Comparison of ENCODE assay signal across 18 cellular contexts in genomic region chr18:59663096-59663495, GRCh38. TPM values are rescaled to one million over a fixed set of nuclear protein-coding genes. Genes with fewer than 3 reads are reported as not detected.
DNase-seq lines count a peak whose midpoint lies in the region; ATAC-seq, FAIRE-seq and TF ChIP-seq lines count a peak whose summit lies in the region.
"Had no signal": no experiment of that assay in that cellular context is flagged by ENCODE, and none has a peak within 500 bp of the region (broad histone marks: within the 10 kb centered on the region; RNA-seq: fewer than 3 reads in every experiment).

No MANE protein-coding gene starts in this region.

- H3K4me1 Mint-ChIP-seq in GM23338, result peaks cover 8% of the 10 kb centered on the region
- H3K4me1 Mint-ChIP-seq: CD14-positive monocyte had no signal

- H3K9me3 ChIP-seq in PC-3 (ENCODE audit: low read length), result no peaks in the 10 kb centered on the region
- H3K9me3 ChIP-seq in mammary epithelial cell (replicated peaks; ENCODE audit: insufficient read depth, low read length), result no peaks in the 10 kb centered on the region
- H3K9me3 ChIP-seq in keratinocyte (ENCODE audit: control insufficient read depth, low read depth, low read length), result no peaks in the 10 kb centered on the region
- H3K9me3 ChIP-seq: A549, HAP-1 had no signal

- dilution Hi-C loops in mammary epithelial cell (cut with HindIII; ENCODE audit: low sequenced_read_pairs), result no loop called here
- dilution Hi-C loops in keratinocyte (cut with MboI; ENCODE audit: extremely low pct_ligation_motif_present, low sequenced_read_pairs), result no loop called here

- H3K36me3 ChIP-seq in PC-3 (ENCODE audit: low read depth, low read length) (no peaks in the 10 kb centered on the region), mammary epithelial cell (ENCODE audit: insufficient read depth, low read length) (no peaks in the 10 kb centered on the region), keratinocyte (ENCODE audit: control insufficient read depth in 2 of 2, extremely low read depth in 1 of 2, insufficient read depth in 2 of 2, low read length in 2 of 2) (no peaks in the 10 kb centered on the region), rectal smooth muscle tissue (ENCODE audit: control insufficient read depth, insufficient read depth, low read length) (no peaks in the 10 kb centered on the region), GM23338 (ENCODE audit: insufficient read depth) (no peaks in the 10 kb centered on the region)
- H3K36me3 ChIP-seq: HAP-1 had no signal

- in situ Hi-C loops in mammary epithelial cell (cut with MboI; ENCODE audit: low sequenced_read_pairs in 2 of 2), result no loop called here

- FAIRE-seq in keratinocyte (lab: Jason Lieb, UNC), result peak; percentile 93
- FAIRE-seq: A549, GM12892, H1 had no signal

- no peaks in the 10 kb centered on the region for H3K9me3 Mint-ChIP-seq in GM23338
- H3K9me3 Mint-ChIP-seq: CD14-positive monocyte; CD8-positive, alpha-beta T cell had no signal

- H3K9ac ChIP-seq in PC-3 (ENCODE audit: low read length) (no peak overlapping the region), mammary epithelial cell (ENCODE audit: insufficient read depth, low read length) (no peak overlapping the region), keratinocyte (ENCODE audit: control insufficient read depth, extremely low read depth, insufficient read depth, low read length) (peak overlapping the region; percentile 52), rectal smooth muscle tissue (ENCODE audit: low read length) (no peak overlapping the region)

- H3K27me3 ChIP-seq in PC-3 (ENCODE audit: low read length), result no peaks in the 10 kb centered on the region
- no peaks in the 10 kb centered on the region for H3K27me3 ChIP-seq in mammary epithelial cell (ENCODE audit: insufficient read depth, low read length)
- no peaks in the 10 kb centered on the region for H3K27me3 ChIP-seq in keratinocyte (ENCODE audit: control insufficient read depth, extremely low read depth, insufficient read depth, low read length)
- H3K27me3 ChIP-seq in rectal smooth muscle tissue (ENCODE audit: control insufficient read depth, insufficient read depth, low read length), result no peaks in the 10 kb centered on the region
- no peaks in the 10 kb centered on the region for H3K27me3 ChIP-seq in GM23338 (ENCODE audit: insufficient read depth)

- no peak for ATAC-seq in PC-3
- no peak for ATAC-seq in GM21737 (IDR thresholded peaks at IDR 0.05; ENCODE audit: unreplicated experiment)
- ATAC-seq in GM23338, result no peak
- ATAC-seq in SK-N-SH treated with all-trans-retinoic acid at 6 μM for 48 hours, result no peak
- ATAC-seq: A549; CD8-positive, alpha-beta T cell had no signal

- peak overlapping the region; percentile 64 for H3K4me2 ChIP-seq in PC-3 (ENCODE audit: low read length)
- H3K4me2 ChIP-seq in mammary epithelial cell (ENCODE audit: insufficient read depth, low read depth, low read length), result peak overlapping the region; percentile 67
- peak overlapping the region; percentile 83 for H3K4me2 ChIP-seq in keratinocyte (ENCODE audit: control insufficient read depth, extremely low read depth, insufficient read depth, low read depth, low read length)
- no peak overlapping the region for H3K4me2 ChIP-seq in GM23338
- H3K4me2 ChIP-seq: A549 had no signal

- no peak overlapping the region for H2AFZ ChIP-seq in PC-3 (ENCODE audit: low read length)
- peak overlapping the region; percentile 3 for H2AFZ ChIP-seq in mammary epithelial cell (ENCODE audit: low read depth, low read length)
- no peak overlapping the region for H2AFZ ChIP-seq in keratinocyte (ENCODE audit: control insufficient read depth, low read length)
- no peak overlapping the region for H2AFZ ChIP-seq in GM23338

- TF ChIP-seq CTCF in PC-3 (conservative IDR thresholded peaks at IDR 0.05; ENCODE audit: low read depth, low read length), result no peak
- no peak for TF ChIP-seq CTCF in mammary epithelial cell (conservative IDR thresholded peaks at IDR 0.05 in 1 of 2, IDR thresholded peaks at IDR 0.05 in 1 of 2; ENCODE audit: extremely low read depth in 1 of 2, insufficient read depth in 1 of 2, low read depth in 1 of 2, low read length in 2 of 2)
- no peak for TF ChIP-seq CTCF in keratinocyte (optimal IDR thresholded peaks at IDR 0.05 in 1 of 3, IDR thresholded peaks at IDR 0.05 in 1 of 3, conservative IDR thresholded peaks at IDR 0.05 in 1 of 3; ENCODE audit: extremely low read depth in 1 of 3, insufficient read depth in 2 of 3, low read length in 3 of 3)
- TF ChIP-seq CTCF in GM23338 (conservative IDR thresholded peaks at IDR 0.05; ENCODE audit: low read depth in 2 of 2), result no peak

- CTCF ChIA-PET in PC-3 (lab: Charles Lee), result no interaction called here
- CTCF ChIA-PET in mammary epithelial cell (lab: Charles Lee; ENCODE audit: low non-redundant PET), result no interaction called here

- WGBS in mammary epithelial cell (ENCODE audit: low coverage, missing lambda C conversion rate), result 82% methylated on average over 1 of the region's 1 CpG

- no peaks in the 10 kb centered on the region for H4K20me1 ChIP-seq in PC-3 (ENCODE audit: low read length)
- H4K20me1 ChIP-seq in mammary epithelial cell (ENCODE audit: insufficient read depth, low read length), result no peaks in the 10 kb centered on the region
- no peaks in the 10 kb centered on the region for H4K20me1 ChIP-seq in keratinocyte (ENCODE audit: control insufficient read depth, extremely low read depth, insufficient read depth, low read length)
- no peaks in the 10 kb centered on the region for H4K20me1 ChIP-seq in GM23338 (replicated peaks; ENCODE audit: insufficient read depth)

- H3K4me3 ChIP-seq in PC-3 (ENCODE audit: low read length) (no peak overlapping the region), mammary epithelial cell (replicated peaks in 1 of 3; ENCODE audit: insufficient read depth in 1 of 3, low read depth in 2 of 3, low read length in 3 of 3) (no peak overlapping the region), keratinocyte (ENCODE audit: control insufficient read depth in 2 of 3, extremely low read depth in 1 of 3, insufficient read depth in 2 of 3, low read depth in 1 of 3, low read length in 3 of 3) (peak overlapping the region in 2 of 3 experiments; percentile 19 to 26), rectal smooth muscle tissue (ENCODE audit: low read length) (no peak overlapping the region), GM23338 (no peak overlapping the region)
- H3K4me3 ChIP-seq: A549, HAP-1 had no signal

- no peak for DNase-seq in PC-3
- DNase-seq in mammary epithelial cell, result peak; percentile 40
- DNase-seq in keratinocyte (ENCODE audit: low read depth, low spot score), result peak; percentile 21
- no peak for DNase-seq in GM23338 (ENCODE audit: low spot score)
- DNase-seq in NCI-H226, result no peak
- DNase-seq: CD8-positive, alpha-beta T cell; COR-L47; DND-41; GDM1 had no signal

- no peaks in the 10 kb centered on the region for H3K27me3 Mint-ChIP-seq in GM23338 (ENCODE audit: insufficient read depth, low read depth, poor library complexity)

- H3K9me2 ChIP-seq in PC-3 (replicated peaks; ENCODE audit: low read length) (no peaks in the 10 kb centered on the region), GM23338 (ENCODE audit: insufficient read depth) (no peaks in the 10 kb centered on the region)

- peaks cover 59% of the 10 kb centered on the region for H3K79me2 ChIP-seq in PC-3 (ENCODE audit: low read length)
- no peaks in the 10 kb centered on the region for H3K79me2 ChIP-seq in mammary epithelial cell (ENCODE audit: insufficient read depth, low read length)
- peaks cover 4% of the 10 kb centered on the region for H3K79me2 ChIP-seq in keratinocyte (ENCODE audit: control insufficient read depth, insufficient read depth, low read length)
- no peaks in the 10 kb centered on the region for H3K79me2 ChIP-seq in GM23338 (replicated peaks; ENCODE audit: insufficient read depth)

- H3K36me3 Mint-ChIP-seq in GM23338 (ENCODE audit: low read depth), result no peaks in the 10 kb centered on the region
- H3K36me3 Mint-ChIP-seq: CD14-positive monocyte; CD8-positive, alpha-beta T cell had no signal

- POLR2A ChIA-PET in PC-3 (lab: Charles Lee; ENCODE audit: unreplicated experiment), result no interaction called here

- H3K27ac ChIP-seq in PC-3 (ENCODE audit: low read length) (peak overlapping the region; percentile 80), mammary epithelial cell (ENCODE audit: insufficient read depth, low read depth, low read length) (peak overlapping the region; percentile 59), keratinocyte (ENCODE audit: control insufficient read depth, insufficient read depth, low read length) (peak overlapping the region; percentile 93), rectal smooth muscle tissue (ENCODE audit: low read depth, low read length) (peak overlapping the region; percentile 80), GM23338 (ENCODE audit: low read depth) (no peak overlapping the region)
- H3K27ac ChIP-seq: A549, HL-60 had no signal

- H3K27ac Mint-ChIP-seq in GM23338, result no peak overlapping the region
- H3K27ac Mint-ChIP-seq: CD14-positive monocyte; CD8-positive, alpha-beta T cell had no signal

- H3K4me3 Mint-ChIP-seq in GM23338, result no peak overlapping the region
- H3K4me3 Mint-ChIP-seq: CD14-positive monocyte; CD8-positive, alpha-beta T cell had no signal

- H3K9me1 ChIP-seq in keratinocyte (ENCODE audit: control insufficient read depth, extremely low read depth, insufficient read depth, low read length), result no peaks in the 10 kb centered on the region

- H3K4me1 ChIP-seq in PC-3 (ENCODE audit: insufficient read depth, low read length) (peaks cover 49% of the 10 kb centered on the region), mammary epithelial cell (ENCODE audit: insufficient read depth, low read length) (peaks cover 44% of the 10 kb centered on the region), keratinocyte (ENCODE audit: control insufficient read depth, extremely low read depth, insufficient read depth, low read length) (peaks cover 56% of the 10 kb centered on the region), rectal smooth muscle tissue (ENCODE audit: control insufficient read depth, insufficient read depth, low read length) (peaks cover 32% of the 10 kb centered on the region), GM23338 (ENCODE audit: insufficient read depth) (no peaks in the 10 kb centered on the region)
- H3K4me1 ChIP-seq: HAP-1 had no signal

- H3F3A ChIP-seq in PC-3 (ENCODE audit: low read length, unreplicated experiment) (peaks cover 5% of the 10 kb centered on the region), GM23338 (replicated peaks; ENCODE audit: low read depth) (no peaks in the 10 kb centered on the region)

- BruUV-seq in PC-3 (replicated peaks; lab: Mats Ljungman, UMichigan), result no TSS peak
- BruUV-seq in mammary epithelial cell (replicated peaks; lab: Mats Ljungman, UMichigan), result no TSS peak

- intact Hi-C loops in PC-3 (cut with micrococcal nuclease), result loop anchor here (2.0 kb wide), 1 partner anchor 28 kb away; no protein-coding TSS in a partner anchor
- intact Hi-C loops in mammary epithelial cell (cut with micrococcal nuclease), result no loop called here

RNA-seq across cellular contexts. Expression of gene CCBE1, which starts 34.1 kb away (rescaled TPM):
- total RNA-seq in PC-3 (2014; rRNA removed), result 13.9 and 20.8 TPM in 2 replicates
- total RNA-seq in mammary epithelial cell, result 10 to 100 TPM in 1 of 2 donors, under 1 TPM in 1; 0.50 to 18.4 TPM
- 14.9 TPM for polyA plus RNA-seq in mammary epithelial cell
- 4.8 TPM for polyA minus RNA-seq in mammary epithelial cell
- polyA plus RNA-seq in keratinocyte, result 12.9 to 26.6 TPM (median 20.1 TPM) in 3 replicates
- 0.74 TPM for polyA plus RNA-seq in keratinocyte (2011; ENCODE audit: low read depth)
- 6.8 and 9.6 TPM in 2 replicates for polyA plus RNA-seq in keratinocyte (2011; cell fraction: cytosol; rRNA removed)
- 14.8 and 15.8 TPM in 2 replicates for polyA plus RNA-seq in keratinocyte (2011; cell fraction: nucleus; rRNA removed)
- polyA plus RNA-seq in keratinocyte (2012; ENCODE audit: low replicate concordance), result 2.0 and 22.9 TPM in 2 replicates
- polyA minus RNA-seq in keratinocyte, result 16.6 to 28.4 TPM (median 25.3 TPM) in 3 replicates
- polyA minus RNA-seq in keratinocyte (2011; cell fraction: cytosol; rRNA and poly(A)+ RNA removed), result 4.8 TPM
- 5.8 and 21.3 TPM in 2 replicates for polyA minus RNA-seq in keratinocyte (2011; cell fraction: nucleus; rRNA and poly(A)+ RNA removed)
- total RNA-seq in GM23338 (2014; rRNA removed; shearing (Covaris generic)), result 2.1 and 3.5 TPM in 2 replicates
- 1.2 and 2.6 TPM in 2 replicates for polyA plus RNA-seq in GM23338 (2016; fragmentation: Nextera tagmentation; extraction: Ambion mirVana)
- total RNA-seq: CD8-positive, alpha-beta T cell had no signal
- polyA plus RNA-seq: CD14-positive monocyte had no signal

Comparison
In these comparisons a context has a peak if more than half of its experiments do, and no peak if none do; other contexts are left out.
1. DNase-seq: peak in mammary epithelial cell (single experiment) and keratinocyte (single experiment); none in PC-3 (single experiment), GM23338 (single experiment) and NCI-H226 (single experiment).
2. H3K4me3 ChIP-seq: peak in keratinocyte (2 of 3); none in PC-3 (single experiment), mammary epithelial cell (0 of 3), rectal smooth muscle tissue (single experiment) and GM23338 (single experiment).